17 cellular contexts compared by ENCODE assay signal in genomic region chr5:73652391-73652790, GRCh38. TPM values are rescaled to one million over a fixed set of nuclear protein-coding genes. Genes with fewer than 3 reads are reported as not detected.
A peak's percentile ranks its signal among the peaks of the same experiment; 100 is the strongest.
DNase-seq lines count a peak whose midpoint lies in the region; FAIRE-seq and TF ChIP-seq lines count a peak whose summit lies in the region.
"Had no signal": no experiment of that assay in that cellular context is flagged by ENCODE, and none has a peak within 500 bp of the region (broad histone marks: within the 10 kb centered on the region; RNA-seq: fewer than 3 reads in every experiment).

No MANE protein-coding gene starts in this region.

- no peak overlapping the region for H2AFZ ChIP-seq in mammary epithelial cell (ENCODE audit: low read depth, low read length)
- no peak overlapping the region for H2AFZ ChIP-seq in keratinocyte (ENCODE audit: control insufficient read depth, low read length)
- H2AFZ ChIP-seq: GM23338 had no signal

- no TSS peak for BruUV-seq in mammary epithelial cell (replicated peaks; lab: Mats Ljungman, UMichigan)

- CTCF ChIA-PET in mammary epithelial cell (lab: Charles Lee; ENCODE audit: low non-redundant PET), result no interaction called here

- H3K27me3 ChIP-seq in mammary epithelial cell (ENCODE audit: insufficient read depth, low read length), result no peaks in the 10 kb centered on the region
- no peaks in the 10 kb centered on the region for H3K27me3 ChIP-seq in keratinocyte (ENCODE audit: control insufficient read depth, extremely low read depth, insufficient read depth, low read length)
- H3K27me3 ChIP-seq: SJCRH30 had no signal

- H3K4me1 Mint-ChIP-seq in type B pancreatic cell (ENCODE audit: unreplicated experiment), result peaks cover 21% of the 10 kb centered on the region

- H3K27ac Mint-ChIP-seq in type B pancreatic cell, result peak overlapping the region; percentile 95
- H3K27ac Mint-ChIP-seq: CD8-positive, alpha-beta T cell; GM23338 had no signal

- H3K9me1 ChIP-seq in keratinocyte (ENCODE audit: control insufficient read depth, extremely low read depth, insufficient read depth, low read length), result no peaks in the 10 kb centered on the region

- peak; percentile 51 for DNase-seq in LoVo (ENCODE audit: low spot score)
- DNase-seq in mammary epithelial cell, result no peak
- no peak for DNase-seq in keratinocyte (ENCODE audit: low read depth, low spot score)
- no peak for DNase-seq in type B pancreatic cell (ENCODE audit: extremely low spot score, unreplicated experiment)
- no peak for DNase-seq in dedifferentiated amniotic fluid mesenchymal stem cell (ENCODE audit: extremely low spot score)
- DNase-seq in NCI-H1694 (lab: John Stamatoyannopoulos, UW), result no peak
- DNase-seq in midbrain (lab: John Stamatoyannopoulos, UW), result no peak
- DNase-seq: CD8-positive, alpha-beta T cell; DMS 273 treated with DMSO at 0.1 percent for 48 hours; EL; KG1; NCI-H1930; NCI-H2171; NCI-H82; SJCRH30 had no signal

- H3K4me3 Mint-ChIP-seq in type B pancreatic cell, result peak overlapping the region; percentile 57
- H3K4me3 Mint-ChIP-seq: CD8-positive, alpha-beta T cell; GM23338 had no signal

- H3K9me3 Mint-ChIP-seq in type B pancreatic cell, result peaks cover 14% of the 10 kb centered on the region
- H3K9me3 Mint-ChIP-seq: CD8-positive, alpha-beta T cell; GM23338 had no signal

- H3K4me1 ChIP-seq in mammary epithelial cell (ENCODE audit: insufficient read depth, low read length) (peaks cover 82% of the 10 kb centered on the region), keratinocyte (ENCODE audit: control insufficient read depth, extremely low read depth, insufficient read depth, low read length) (peaks cover 84% of the 10 kb centered on the region)
- H3K4me1 ChIP-seq: SJCRH30 had no signal

- no peak overlapping the region for H3K4me3 ChIP-seq in mammary epithelial cell (replicated peaks in 1 of 3; ENCODE audit: insufficient read depth in 1 of 3, low read depth in 2 of 3, low read length in 3 of 3)
- H3K4me3 ChIP-seq in keratinocyte (ENCODE audit: control insufficient read depth in 2 of 3, extremely low read depth in 1 of 3, insufficient read depth in 2 of 3, low read depth in 1 of 3, low read length in 3 of 3), result peak overlapping the region in 1 of 3 experiments; percentile 7
- H3K4me3 ChIP-seq: GM23338, SJCRH30 had no signal

- intact Hi-C loops in mammary epithelial cell (cut with micrococcal nuclease), result no loop called here

- H3K27ac ChIP-seq in mammary epithelial cell (ENCODE audit: insufficient read depth, low read depth, low read length) (peak overlapping the region; percentile 99), keratinocyte (ENCODE audit: control insufficient read depth, insufficient read depth, low read length) (peak overlapping the region; percentile 100)
- H3K27ac ChIP-seq: HL-60, SJCRH30 had no signal

- 85% methylated on average over 2 of the region's 2 CpGs for WGBS in mammary epithelial cell (ENCODE audit: low coverage, missing lambda C conversion rate)

- in situ Hi-C loops in mammary epithelial cell (cut with MboI; ENCODE audit: low sequenced_read_pairs in 2 of 2), result no loop called here

- H3K36me3 ChIP-seq in mammary epithelial cell (ENCODE audit: insufficient read depth, low read length), result no peaks in the 10 kb centered on the region
- peaks cover 2 to 7% of the 10 kb centered on the region in 2 experiments for H3K36me3 ChIP-seq in keratinocyte (ENCODE audit: control insufficient read depth in 2 of 2, extremely low read depth in 1 of 2, insufficient read depth in 2 of 2, low read length in 2 of 2)
- H3K36me3 ChIP-seq: SJCRH30 had no signal

- H3K36me3 Mint-ChIP-seq in type B pancreatic cell, result peaks cover 10% of the 10 kb centered on the region
- H3K36me3 Mint-ChIP-seq: CD8-positive, alpha-beta T cell had no signal

- H3K9ac ChIP-seq in mammary epithelial cell (ENCODE audit: insufficient read depth, low read length), result no peak overlapping the region
- peak overlapping the region; percentile 93 for H3K9ac ChIP-seq in keratinocyte (ENCODE audit: control insufficient read depth, extremely low read depth, insufficient read depth, low read length)

- H3K4me2 ChIP-seq in mammary epithelial cell (ENCODE audit: insufficient read depth, low read depth, low read length) (no peak overlapping the region), keratinocyte (ENCODE audit: control insufficient read depth, extremely low read depth, insufficient read depth, low read depth, low read length) (peak overlapping the region; percentile 79)
- H3K4me2 ChIP-seq: GM23338 had no signal

- no peak for TF ChIP-seq CTCF in mammary epithelial cell (conservative IDR thresholded peaks at IDR 0.05 in 1 of 2, IDR thresholded peaks at IDR 0.05 in 1 of 2; ENCODE audit: extremely low read depth in 1 of 2, insufficient read depth in 1 of 2, low read depth in 1 of 2, low read length in 2 of 2)
- no peak for TF ChIP-seq CTCF in keratinocyte (optimal IDR thresholded peaks at IDR 0.05 in 1 of 3, IDR thresholded peaks at IDR 0.05 in 1 of 3, conservative IDR thresholded peaks at IDR 0.05 in 1 of 3; ENCODE audit: extremely low read depth in 1 of 3, insufficient read depth in 2 of 3, low read length in 3 of 3)
- TF ChIP-seq CTCF in type B pancreatic cell (conservative IDR thresholded peaks at IDR 0.05), result no peak

- H4K20me1 ChIP-seq in mammary epithelial cell (ENCODE audit: insufficient read depth, low read length), result no peaks in the 10 kb centered on the region
- no peaks in the 10 kb centered on the region for H4K20me1 ChIP-seq in keratinocyte (ENCODE audit: control insufficient read depth, extremely low read depth, insufficient read depth, low read length)

- dilution Hi-C loops in mammary epithelial cell (cut with HindIII; ENCODE audit: low sequenced_read_pairs) (no loop called here), keratinocyte (cut with MboI; ENCODE audit: extremely low pct_ligation_motif_present, low sequenced_read_pairs) (no loop called here)

- H3K27me3 Mint-ChIP-seq in type B pancreatic cell, result no peaks in the 10 kb centered on the region

- no peak for FAIRE-seq in keratinocyte (lab: Jason Lieb, UNC)

- H3K9me3 ChIP-seq in mammary epithelial cell (replicated peaks; ENCODE audit: insufficient read depth, low read length) (no peaks in the 10 kb centered on the region), keratinocyte (ENCODE audit: control insufficient read depth, low read depth, low read length) (no peaks in the 10 kb centered on the region)
- H3K9me3 ChIP-seq: SJCRH30 had no signal

- H3K79me2 ChIP-seq in mammary epithelial cell (ENCODE audit: insufficient read depth, low read length) (peaks cover 84% of the 10 kb centered on the region), keratinocyte (ENCODE audit: control insufficient read depth, insufficient read depth, low read length) (peaks cover 80% of the 10 kb centered on the region)

RNA-seq across cellular contexts. Expression of gene ARHGEF28, which starts 26.4 kb away (rescaled TPM):
- total RNA-seq in mammary epithelial cell (10 to 100 TPM; 74.0 to 96.1 TPM), type B pancreatic cell (ENCODE audit: low replicate concordance) (24.9 and 44.1 TPM in 2 replicates)
- polyA plus RNA-seq in mammary epithelial cell (7.5 TPM), keratinocyte (17.7 to 31.6 TPM (median 24.2 TPM) in 3 replicates)
- polyA minus RNA-seq in mammary epithelial cell (49.6 TPM), keratinocyte (71.2 to 134 TPM (median 94.2 TPM) in 3 replicates)
- polyA plus RNA-seq in keratinocyte (2011; ENCODE audit: low read depth), result 94.4 TPM
- 20.0 and 27.5 TPM in 2 replicates for polyA plus RNA-seq in keratinocyte (2011; cell fraction: cytosol; rRNA removed)
- 67.9 and 74.3 TPM in 2 replicates for polyA plus RNA-seq in keratinocyte (2011; cell fraction: nucleus; rRNA removed)
- polyA plus RNA-seq in keratinocyte (2012; ENCODE audit: low replicate concordance), result 24.0 and 42.0 TPM in 2 replicates
- polyA minus RNA-seq in keratinocyte (2011; cell fraction: cytosol; rRNA and poly(A)+ RNA removed), result 43.9 TPM
- polyA minus RNA-seq in keratinocyte (2011; cell fraction: nucleus; rRNA and poly(A)+ RNA removed), result 187 and 303 TPM in 2 replicates
- total RNA-seq: CD8-positive, alpha-beta T cell had no signal
